ENCODE assay signal across 1 cellular context in the genomic region with DNA sequence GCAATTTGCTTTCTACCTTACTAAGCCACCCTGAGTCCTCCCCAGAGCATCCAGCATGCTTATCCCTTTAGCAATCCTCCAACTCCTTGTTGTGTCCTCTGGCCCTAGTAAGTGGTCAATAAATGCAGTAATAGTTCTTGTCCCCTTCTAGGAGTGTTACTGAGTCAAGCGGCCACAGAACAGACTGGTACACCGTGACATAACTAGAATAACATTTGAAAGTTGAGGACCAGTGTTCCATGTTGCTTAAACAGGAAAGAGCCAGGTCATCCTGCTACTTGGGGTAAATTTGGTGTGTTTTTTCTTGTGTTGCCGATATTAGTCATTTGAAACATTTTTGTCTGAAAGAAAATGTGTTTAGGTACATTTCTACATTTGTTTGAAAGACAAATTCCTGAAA.
TF ChIP-seq lines count a peak whose summit lies in the region.

No MANE protein-coding gene starts in this region.

TF ChIP-seq in GM12878, 131 proteins besides CTCF, POLR2A, EP300 and RAD21:
- no peak for TF ChIP-seq MYB (IDR thresholded peaks at IDR 0.05; ENCODE audit: borderline replicate concordance, low read depth, low read length)
- no peak for TF ChIP-seq DPF2 (IDR thresholded peaks at IDR 0.05)
- no peak for TF ChIP-seq NFYA (IDR thresholded peaks at IDR 0.05; ENCODE audit: borderline replicate concordance, low read depth, low read length)
- peak; percentile 56; the same call in 1 of the 2 replicates for TF ChIP-seq CREM (IDR thresholded peaks at IDR 0.05; ENCODE audit: low read depth)
- TF ChIP-seq, protein P1, sequence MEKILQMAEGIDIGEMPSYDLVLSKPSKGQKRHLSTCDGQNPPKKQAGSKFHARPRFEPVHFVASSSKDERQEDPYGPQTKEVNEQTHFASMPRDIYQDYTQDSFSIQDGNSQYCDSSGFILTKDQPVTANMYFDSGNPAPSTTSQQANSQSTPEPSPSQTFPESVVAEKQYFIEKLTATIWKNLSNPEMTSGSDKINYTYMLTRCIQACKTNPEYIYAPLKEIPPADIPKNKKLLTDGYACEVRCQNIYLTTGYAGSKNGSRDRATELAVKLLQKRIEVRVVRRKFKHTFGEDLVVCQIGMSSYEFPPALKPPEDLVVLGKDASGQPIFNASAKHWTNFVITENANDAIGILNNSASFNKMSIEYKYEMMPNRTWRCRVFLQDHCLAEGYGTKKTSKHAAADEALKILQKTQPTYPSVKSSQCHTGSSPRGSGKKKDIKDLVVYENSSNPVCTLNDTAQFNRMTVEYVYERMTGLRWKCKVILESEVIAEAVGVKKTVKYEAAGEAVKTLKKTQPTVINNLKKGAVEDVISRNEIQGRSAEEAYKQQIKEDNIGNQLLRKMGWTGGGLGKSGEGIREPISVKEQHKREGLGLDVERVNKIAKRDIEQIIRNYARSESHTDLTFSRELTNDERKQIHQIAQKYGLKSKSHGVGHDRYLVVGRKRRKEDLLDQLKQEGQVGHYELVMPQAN (conservative IDR thresholded peaks at IDR 0.05): no peak
- TF ChIP-seq, protein P2, sequence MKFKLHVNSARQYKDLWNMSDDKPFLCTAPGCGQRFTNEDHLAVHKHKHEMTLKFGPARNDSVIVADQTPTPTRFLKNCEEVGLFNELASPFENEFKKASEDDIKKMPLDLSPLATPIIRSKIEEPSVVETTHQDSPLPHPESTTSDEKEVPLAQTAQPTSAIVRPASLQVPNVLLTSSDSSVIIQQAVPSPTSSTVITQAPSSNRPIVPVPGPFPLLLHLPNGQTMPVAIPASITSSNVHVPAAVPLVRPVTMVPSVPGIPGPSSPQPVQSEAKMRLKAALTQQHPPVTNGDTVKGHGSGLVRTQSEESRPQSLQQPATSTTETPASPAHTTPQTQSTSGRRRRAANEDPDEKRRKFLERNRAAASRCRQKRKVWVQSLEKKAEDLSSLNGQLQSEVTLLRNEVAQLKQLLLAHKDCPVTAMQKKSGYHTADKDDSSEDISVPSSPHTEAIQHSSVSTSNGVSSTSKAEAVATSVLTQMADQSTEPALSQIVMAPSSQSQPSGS (IDR thresholded peaks at IDR 0.05; ENCODE audit: low read length): no peak
- peak; percentile 82; the same call in 1 of the 2 replicates for TF ChIP-seq NFIC (IDR thresholded peaks at IDR 0.05; ENCODE audit: low read depth, low read length)
- TF ChIP-seq EED (IDR thresholded peaks at IDR 0.05; ENCODE audit: low read depth): peak; percentile 53; the same call in 1 of the 2 replicates
- TF ChIP-seq, protein P3, sequence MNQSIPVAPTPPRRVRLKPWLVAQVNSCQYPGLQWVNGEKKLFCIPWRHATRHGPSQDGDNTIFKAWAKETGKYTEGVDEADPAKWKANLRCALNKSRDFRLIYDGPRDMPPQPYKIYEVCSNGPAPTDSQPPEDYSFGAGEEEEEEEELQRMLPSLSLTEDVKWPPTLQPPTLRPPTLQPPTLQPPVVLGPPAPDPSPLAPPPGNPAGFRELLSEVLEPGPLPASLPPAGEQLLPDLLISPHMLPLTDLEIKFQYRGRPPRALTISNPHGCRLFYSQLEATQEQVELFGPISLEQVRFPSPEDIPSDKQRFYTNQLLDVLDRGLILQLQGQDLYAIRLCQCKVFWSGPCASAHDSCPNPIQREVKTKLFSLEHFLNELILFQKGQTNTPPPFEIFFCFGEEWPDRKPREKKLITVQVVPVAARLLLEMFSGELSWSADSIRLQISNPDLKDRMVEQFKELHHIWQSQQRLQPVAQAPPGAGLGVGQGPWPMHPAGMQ (IDR thresholded peaks at IDR 0.05; ENCODE audit: borderline replicate concordance): no peak
- TF ChIP-seq ZNF24 (IDR thresholded peaks at IDR 0.05): no peak
- peak; percentile 56; the same call in 1 of the 2 replicates for TF ChIP-seq FOXM1 (IDR thresholded peaks at IDR 0.05; ENCODE audit: low read depth, low read length)
- TF ChIP-seq JUNB (IDR thresholded peaks at IDR 0.05): peak; percentile 78
- TF ChIP-seq RUNX3 (IDR thresholded peaks at IDR 0.05; ENCODE audit: low read length): peak; percentile 71; the same call in 1 of the 2 replicates
- TF ChIP-seq CHD2 (IDR thresholded peaks at IDR 0.05; ENCODE audit: borderline replicate concordance, low read depth, low read length): no peak
- TF ChIP-seq NR2F1 (conservative IDR thresholded peaks at IDR 0.05): no peak
TF ChIP-seq in GM12878: peak in this region for 6.
